8 cellular contexts compared by ENCODE assay signal in the genomic region with DNA sequence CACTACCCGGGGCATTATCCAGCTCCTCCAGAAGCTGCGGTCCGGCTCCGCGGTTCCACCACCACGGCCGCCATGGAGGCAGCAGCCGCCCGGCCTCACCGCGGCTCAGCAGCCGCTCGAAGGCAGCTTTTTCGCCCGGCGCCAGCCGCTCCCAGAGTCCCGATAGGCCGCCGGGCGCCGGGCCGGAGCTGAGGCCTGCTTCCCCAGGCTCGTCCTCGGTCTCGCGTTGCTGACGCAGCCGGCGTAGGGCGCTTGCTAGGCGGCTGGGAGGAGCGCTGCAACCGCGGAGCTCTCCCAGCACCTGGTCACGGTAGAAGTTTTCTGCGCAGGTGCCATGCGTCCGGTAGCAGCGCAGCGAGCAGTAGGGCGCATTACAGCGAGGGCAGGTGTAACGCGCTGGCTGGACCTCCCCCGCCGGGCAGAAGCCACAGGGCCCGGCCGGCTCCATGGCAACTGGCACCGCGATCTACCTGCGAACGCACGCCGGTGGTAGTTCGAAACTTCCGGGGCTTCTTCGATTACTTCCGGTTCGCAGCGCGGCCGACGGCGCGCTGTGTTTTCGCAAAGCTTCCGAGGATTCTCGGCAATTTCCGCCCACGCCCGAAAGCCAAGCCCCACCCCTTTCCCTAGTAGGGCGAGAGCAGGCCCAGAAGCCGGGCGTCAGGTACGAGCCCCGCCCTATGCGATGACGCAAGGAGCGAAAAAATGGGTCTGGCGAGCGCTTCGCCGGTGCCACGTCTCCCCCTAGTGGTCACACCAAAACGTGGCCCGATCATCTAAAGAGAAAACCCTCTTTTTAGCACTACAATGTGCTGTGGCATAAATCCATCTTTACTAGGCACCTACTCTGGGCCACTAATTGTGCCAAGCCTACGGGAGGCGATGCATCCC. TPM values are rescaled to one million over a fixed set of nuclear protein-coding genes. Genes with fewer than 3 reads are reported as not detected.
DNase-seq lines count a peak whose midpoint lies in the region; ATAC-seq and TF ChIP-seq lines count a peak whose summit lies in the region.

A gene (minus strand): TSS at position 496 of the 891 bp plus-strand sequence. CDS start 48 bp downstream, at position 448.

- peak within 1 kb of the TSS; percentile 86 for H3K4me3 Mint-ChIP-seq in WTC11

- CTCF ChIA-PET in WTC11 (lab: Charles Lee): interaction anchor here (0.6 to 5.7 kb wide), 31 partner anchors 6 to 668 kb away, joined by 3 to 56 read pairs (median 4); a partner anchor contains a TSS

- POLR2A ChIA-PET in WTC11 (lab: Charles Lee): interaction anchor here (0.6 to 2.3 kb wide), 6 partner anchors 16 to 339 kb away, joined by 3 to 11 read pairs (median 4); a partner anchor contains a TSS

- no peaks in the 10 kb centered on the region for H3K9me3 Mint-ChIP-seq in WTC11

- peak within 1 kb of the TSS; percentile 92 to 95 for H3K4me3 ChIP-seq in cardiac fibroblast (replicated peaks in 1 of 2; ENCODE audit: low read depth in 2 of 2, low read length in 2 of 2)

- peaks cover 37% of the 10 kb centered on the region for H3K36me3 Mint-ChIP-seq in WTC11

- H3K4me1 Mint-ChIP-seq in WTC11: peaks cover 22% of the 10 kb centered on the region

- no peaks in the 10 kb centered on the region for H3K27me3 Mint-ChIP-seq in WTC11 (ENCODE audit: low read depth)

- TF ChIP-seq CTCF in WTC11 (IDR thresholded peaks at IDR 0.05) (peak; percentile 91), cardiac fibroblast (IDR thresholded peaks at IDR 0.05; ENCODE audit: low read depth, low read length) (peak; percentile 86)

- DNase-seq in AG08396 (ENCODE audit: low spot score) (peak; percentile 96), NCI-H2227 treated with DMSO at 0.1 percent for 48 hours (lab: John Stamatoyannopoulos, UW) (peak; percentile 98), WTC11 (ENCODE audit: low spot score) (peak; percentile 100), cardiac fibroblast (ENCODE audit: low read depth in 2 of 2) (peak; percentile 99), iPS-NIHi7 (ENCODE audit: extremely low spot score) (peak; percentile 94), smooth muscle cell of the brain vasculature (ENCODE audit: low read depth, low spot score) (peak; percentile 98)

- peak within 1 kb of the TSS; percentile 100 for H3K27ac Mint-ChIP-seq in WTC11

- ATAC-seq in GM18907 (IDR thresholded peaks at IDR 0.05; ENCODE audit: unreplicated experiment): peak; percentile 59
- ATAC-seq in HG03175 (IDR thresholded peaks at IDR 0.05; ENCODE audit: unreplicated experiment): peak; percentile 58
- peak; percentile 69 for ATAC-seq in WTC11

TF ChIP-seq in WTC11, 78 proteins besides CTCF, POLR2A, EP300 and RAD21 (continues in another document):
- TF ChIP-seq, protein P1, sequence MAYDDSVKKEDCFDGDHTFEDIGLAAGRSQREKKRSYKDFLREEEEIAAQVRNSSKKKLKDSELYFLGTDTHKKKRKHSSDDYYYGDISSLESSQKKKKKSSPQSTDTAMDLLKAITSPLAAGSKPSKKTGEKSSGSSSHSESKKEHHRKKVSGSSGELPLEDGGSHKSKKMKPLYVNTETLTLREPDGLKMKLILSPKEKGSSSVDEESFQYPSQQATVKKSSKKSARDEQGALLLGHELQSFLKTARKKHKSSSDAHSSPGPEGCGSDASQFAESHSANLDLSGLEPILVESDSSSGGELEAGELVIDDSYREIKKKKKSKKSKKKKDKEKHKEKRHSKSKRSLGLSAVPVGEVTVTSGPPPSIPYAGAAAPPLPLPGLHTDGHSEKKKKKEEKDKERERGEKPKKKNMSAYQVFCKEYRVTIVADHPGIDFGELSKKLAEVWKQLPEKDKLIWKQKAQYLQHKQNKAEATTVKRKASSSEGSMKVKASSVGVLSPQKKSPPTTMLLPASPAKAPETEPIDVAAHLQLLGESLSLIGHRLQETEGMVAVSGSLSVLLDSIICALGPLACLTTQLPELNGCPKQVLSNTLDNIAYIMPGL (CRISPR knock-in tag; IDR thresholded peaks at IDR 0.05): peak; percentile 89; the same call in 1 of the 2 replicates
- TF ChIP-seq GABPB1 (CRISPR knock-in tag; IDR thresholded peaks at IDR 0.05) (peak; percentile 95), ZNF232 (CRISPR knock-in tag; IDR thresholded peaks at IDR 0.05) (0 out of 2 replicates have a peak, but pooled peaks have one; percentile 21), ZBTB21 (CRISPR knock-in tag; IDR thresholded peaks at IDR 0.05; ENCODE audit: borderline replicate concordance) (no peak), NFATC4 (CRISPR knock-in tag; IDR thresholded peaks at IDR 0.05) (peak; percentile 87), SP1 (CRISPR knock-in tag; conservative IDR thresholded peaks at IDR 0.05) (peak; percentile 85), TEAD4 (CRISPR knock-in tag; IDR thresholded peaks at IDR 0.05) (peak; percentile 81; the same call in 1 of the 2 replicates), NR2C2 (CRISPR knock-in tag; IDR thresholded peaks at IDR 0.05) (peak; percentile 97), CREM (CRISPR knock-in tag; IDR thresholded peaks at IDR 0.05) (peak; percentile 80; the same call in 1 of the 2 replicates), TEAD1 (CRISPR knock-in tag; IDR thresholded peaks at IDR 0.05) (peak; percentile 78; the same call in 1 of the 2 replicates), ZNF416 (CRISPR knock-in tag; IDR thresholded peaks at IDR 0.05) (peak; percentile 88; the same call in 1 of the 2 replicates), FOXK1 (CRISPR knock-in tag; IDR thresholded peaks at IDR 0.05) (peak; percentile 94), KAT7 (CRISPR knock-in tag; IDR thresholded peaks at IDR 0.05; ENCODE audit: borderline replicate concordance) (no peak; the same call in 1 of the 2 replicates), CBFB (CRISPR knock-in tag; IDR thresholded peaks at IDR 0.05; ENCODE audit: low read depth) (0 out of 2 replicates have a peak, but pooled peaks have one; percentile 64), NFE2L1 (CRISPR knock-in tag; IDR thresholded peaks at IDR 0.05) (no peak), GTF2I (CRISPR knock-in tag; conservative IDR thresholded peaks at IDR 0.05) (no peak), PRRX2 (CRISPR knock-in tag; IDR thresholded peaks at IDR 0.05) (peak; percentile 84), ETV6 (CRISPR knock-in tag; IDR thresholded peaks at IDR 0.05) (peak; percentile 81), JUN (CRISPR knock-in tag; IDR thresholded peaks at IDR 0.05) (peak; percentile 85; the same call in 1 of the 2 replicates), OVOL2 (CRISPR knock-in tag; IDR thresholded peaks at IDR 0.05; ENCODE audit: borderline replicate concordance) (no peak), ZNF396 (CRISPR knock-in tag; IDR thresholded peaks at IDR 0.05; ENCODE audit: borderline replicate concordance) (no peak)
- TF ChIP-seq, protein P2, sequence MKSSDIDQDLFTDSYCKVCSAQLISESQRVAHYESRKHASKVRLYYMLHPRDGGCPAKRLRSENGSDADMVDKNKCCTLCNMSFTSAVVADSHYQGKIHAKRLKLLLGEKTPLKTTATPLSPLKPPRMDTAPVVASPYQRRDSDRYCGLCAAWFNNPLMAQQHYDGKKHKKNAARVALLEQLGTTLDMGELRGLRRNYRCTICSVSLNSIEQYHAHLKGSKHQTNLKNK (CRISPR knock-in tag; IDR thresholded peaks at IDR 0.05): 0 out of 2 replicates have a peak, but pooled peaks have one; percentile 9
- TF ChIP-seq, protein P3, sequence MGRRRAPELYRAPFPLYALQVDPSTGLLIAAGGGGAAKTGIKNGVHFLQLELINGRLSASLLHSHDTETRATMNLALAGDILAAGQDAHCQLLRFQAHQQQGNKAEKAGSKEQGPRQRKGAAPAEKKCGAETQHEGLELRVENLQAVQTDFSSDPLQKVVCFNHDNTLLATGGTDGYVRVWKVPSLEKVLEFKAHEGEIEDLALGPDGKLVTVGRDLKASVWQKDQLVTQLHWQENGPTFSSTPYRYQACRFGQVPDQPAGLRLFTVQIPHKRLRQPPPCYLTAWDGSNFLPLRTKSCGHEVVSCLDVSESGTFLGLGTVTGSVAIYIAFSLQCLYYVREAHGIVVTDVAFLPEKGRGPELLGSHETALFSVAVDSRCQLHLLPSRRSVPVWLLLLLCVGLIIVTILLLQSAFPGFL (CRISPR knock-in tag; IDR thresholded peaks at IDR 0.05; ENCODE audit: borderline replicate concordance): 0 out of 2 replicates have a peak, but pooled peaks have one; percentile 39
- TF ChIP-seq, protein P4, sequence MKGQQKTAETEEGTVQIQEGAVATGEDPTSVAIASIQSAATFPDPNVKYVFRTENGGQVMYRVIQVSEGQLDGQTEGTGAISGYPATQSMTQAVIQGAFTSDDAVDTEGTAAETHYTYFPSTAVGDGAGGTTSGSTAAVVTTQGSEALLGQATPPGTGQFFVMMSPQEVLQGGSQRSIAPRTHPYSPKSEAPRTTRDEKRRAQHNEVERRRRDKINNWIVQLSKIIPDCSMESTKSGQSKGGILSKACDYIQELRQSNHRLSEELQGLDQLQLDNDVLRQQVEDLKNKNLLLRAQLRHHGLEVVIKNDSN (CRISPR knock-in tag; IDR thresholded peaks at IDR 0.05): peak; percentile 61; the same call in 1 of the 2 replicates
- TF ChIP-seq, protein P5, sequence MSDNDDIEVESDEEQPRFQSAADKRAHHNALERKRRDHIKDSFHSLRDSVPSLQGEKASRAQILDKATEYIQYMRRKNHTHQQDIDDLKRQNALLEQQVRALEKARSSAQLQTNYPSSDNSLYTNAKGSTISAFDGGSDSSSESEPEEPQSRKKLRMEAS (CRISPR knock-in tag; IDR thresholded peaks at IDR 0.05): peak; percentile 74; the same call in 1 of the 2 replicates
- TF ChIP-seq, protein P6, sequence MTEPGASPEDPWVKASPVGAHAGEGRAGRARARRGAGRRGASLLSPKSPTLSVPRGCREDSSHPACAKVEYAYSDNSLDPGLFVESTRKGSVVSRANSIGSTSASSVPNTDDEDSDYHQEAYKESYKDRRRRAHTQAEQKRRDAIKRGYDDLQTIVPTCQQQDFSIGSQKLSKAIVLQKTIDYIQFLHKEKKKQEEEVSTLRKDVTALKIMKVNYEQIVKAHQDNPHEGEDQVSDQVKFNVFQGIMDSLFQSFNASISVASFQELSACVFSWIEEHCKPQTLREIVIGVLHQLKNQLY (CRISPR knock-in tag; IDR thresholded peaks at IDR 0.05): no peak; the same call in 1 of the 2 replicates
- TF ChIP-seq, protein P7, sequence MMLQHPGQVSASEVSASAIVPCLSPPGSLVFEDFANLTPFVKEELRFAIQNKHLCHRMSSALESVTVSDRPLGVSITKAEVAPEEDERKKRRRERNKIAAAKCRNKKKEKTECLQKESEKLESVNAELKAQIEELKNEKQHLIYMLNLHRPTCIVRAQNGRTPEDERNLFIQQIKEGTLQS (CRISPR knock-in tag; conservative IDR thresholded peaks at IDR 0.05): 0 out of 2 replicates have a peak, but pooled peaks have one; percentile 66

RNA-seq across cellular contexts. Expression of the gene that starts here (rescaled TPM):
- total RNA-seq in WTC11 (2021): 15.9 to 18.3 TPM (median 16.7 TPM) in 3 replicates

Comparison
In these comparisons a context has a peak if more than half of its experiments do, and no peak if none do; other contexts are left out.
1. Peak in every context shown above with its lines: DNase-seq, ATAC-seq and H3K4me3 ChIP-seq.